ENCODE assay signal across 11 cellular contexts in the genomic region with DNA sequence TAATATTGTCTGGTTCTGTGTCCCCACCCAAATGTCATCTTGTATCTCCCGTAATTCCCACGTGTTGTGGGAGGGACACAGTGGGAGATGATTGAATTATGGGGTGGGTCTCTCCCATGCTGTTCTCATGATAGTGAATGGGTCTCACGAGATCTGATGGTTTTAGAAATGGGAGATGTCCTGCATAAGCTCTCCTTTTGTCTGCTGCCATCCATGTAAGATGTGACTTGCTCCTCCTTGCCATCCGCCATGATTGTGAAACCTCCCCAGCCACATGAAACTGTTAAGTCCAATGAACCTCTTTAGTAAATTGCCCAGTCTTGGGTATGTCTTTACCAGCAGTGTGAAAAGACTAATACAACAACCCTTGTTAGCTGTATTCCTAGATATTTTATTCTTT.
"Had no signal": no experiment of that assay in that cellular context is flagged by ENCODE, and none has a peak within 500 bp of the region (broad histone marks: within the 10 kb centered on the region; RNA-seq: fewer than 3 reads in every experiment).

No MANE protein-coding gene starts in this region.

- DNase-seq: GM23248, GOT3, H7, H9, HCEC 1CT, HFFc6 had no signal

- H3K4me3 ChIP-seq: GM23248, GM23338, HAP-1 had no signal

- H3K4me2 ChIP-seq: GM23338 had no signal

- H3K27ac ChIP-seq: GM23248 had no signal

- H2AFZ ChIP-seq: GM23248, GM23338 had no signal

- H3K4me1 ChIP-seq: HAP-1 had no signal

- ATAC-seq: GM23338, HCT116 had no signal

- H3K36me3 ChIP-seq: HAP-1 had no signal

- FAIRE-seq: H1, H54 had no signal

- H3K9ac ChIP-seq: GM23248 had no signal
